Comparison of ENCODE assay signal across 18 cellular contexts in the genomic region with DNA sequence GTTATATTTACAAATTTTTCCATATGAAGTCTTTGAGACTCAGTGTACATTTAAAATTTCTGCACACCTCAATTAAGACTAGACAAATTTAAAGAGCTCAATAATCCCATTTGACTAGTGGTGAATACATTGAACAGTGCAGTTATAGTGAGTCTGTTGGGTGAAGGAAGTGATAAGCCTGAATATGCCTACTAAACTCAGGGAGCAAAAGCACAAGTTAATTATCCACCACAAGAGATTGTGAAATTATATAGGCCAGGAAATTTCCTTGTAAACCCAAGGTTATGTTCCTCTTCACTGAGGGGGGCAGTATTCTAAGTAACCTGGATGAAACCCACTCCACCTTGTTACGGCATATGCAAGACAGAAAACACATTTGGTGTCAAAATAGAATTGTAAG.
DNase-seq lines count a peak whose midpoint lies in the region; ATAC-seq, FAIRE-seq and TF ChIP-seq lines count a peak whose summit lies in the region.
"Had no signal": no experiment of that assay in that cellular context is flagged by ENCODE, and none has a peak within 500 bp of the region (broad histone marks: within the 10 kb centered on the region; RNA-seq: fewer than 3 reads in every experiment).

No MANE protein-coding gene starts in this region.

- H2BK20ac ChIP-seq in H9 (ENCODE audit: low read depth, low read length, poor library complexity, severe bottlenecking), result no peak overlapping the region

- H3T11ph ChIP-seq in H9 (ENCODE audit: low read length), result no peak overlapping the region

- no peak overlapping the region for H2BK5ac ChIP-seq in H9 (ENCODE audit: insufficient read length, low read length)

- H3K4ac ChIP-seq in H9 (ENCODE audit: low read depth, low read length), result no peak overlapping the region

- no peak overlapping the region for H3K18ac ChIP-seq in H9 (ENCODE audit: insufficient read length, low read depth, low read length)

- H4K20me1 ChIP-seq in HepG2 (ENCODE audit: insufficient read depth, low read length) (no peaks in the 10 kb centered on the region), H9 (ENCODE audit: control insufficient read depth, insufficient read depth, insufficient read length) (no peaks in the 10 kb centered on the region)
- H4K20me1 ChIP-seq: BLaER1 had no signal

- no TSS peak for BruUV-seq in HepG2 (replicated peaks; lab: Mats Ljungman, UMichigan)

- no peaks in the 10 kb centered on the region for H3K4me1 Mint-ChIP-seq in H9
- H3K4me1 Mint-ChIP-seq: CD14-positive monocyte had no signal

- CTCF ChIA-PET in HepG2 (lab: Yijun Ruan, JAX; ENCODE audit: low intra/inter-chr PET ratio, low total read pairs), result no interaction called here

- no peak overlapping the region for H3K9ac ChIP-seq in HepG2 (ENCODE audit: insufficient read depth, low read depth, low read length)
- H3K9ac ChIP-seq in H9 (ENCODE audit: extremely low read depth, insufficient read length, low read length), result no peak overlapping the region
- H3K9ac ChIP-seq: BLaER1, GM23248 had no signal

- no peak overlapping the region for H3K4me3 Mint-ChIP-seq in H9
- H3K4me3 Mint-ChIP-seq: CD14-positive monocyte; CD4-positive, alpha-beta memory T cell had no signal

- no peak overlapping the region for H3K27ac Mint-ChIP-seq in H9
- H3K27ac Mint-ChIP-seq: CD4-positive, alpha-beta memory T cell had no signal

- H3K4me2 ChIP-seq in HepG2 (ENCODE audit: low read depth, low read length) (no peak overlapping the region), H9 (ENCODE audit: insufficient read depth, insufficient read length, low read length) (no peak overlapping the region)
- H3K4me2 ChIP-seq: BLaER1 had no signal

- H3K4me3 ChIP-seq in HepG2 (replicated peaks in 1 of 3; ENCODE audit: insufficient read depth in 1 of 3, low read depth in 2 of 3, low read length in 3 of 3) (no peak overlapping the region), right cardiac atrium (ENCODE audit: low read length) (no peak overlapping the region)
- H3K4me3 ChIP-seq: BLaER1, GM23248 had no signal

- no peak overlapping the region for H2BK12ac ChIP-seq in H9 (ENCODE audit: insufficient read length, low read depth, low read length)

- intact Hi-C loops in HepG2 (cut with micrococcal nuclease; ENCODE audit: unreplicated experiment), result no loop called here
- intact Hi-C loops in Right ventricle myocardium inferior (cut with DNase I), result no loop called here
- intact Hi-C loops in right cardiac atrium (cut with DNase I), result no loop called here
- intact Hi-C loops in sciatic nerve (cut with DNase I), result no loop called here

- H3K4me1 ChIP-seq in HepG2 (ENCODE audit: insufficient read depth, low read length) (no peaks in the 10 kb centered on the region), H9 (ENCODE audit: insufficient read depth, low read length) (no peaks in the 10 kb centered on the region), right cardiac atrium (ENCODE audit: control insufficient read depth, insufficient read depth, low read length) (no peaks in the 10 kb centered on the region)

- no peak for FAIRE-seq in HepG2 (lab: Jason Lieb, UNC)
- FAIRE-seq: GM12892, GM18507 had no signal

- no peak for TF ChIP-seq CTCF in HepG2 (CRISPR knock-in tag; IDR thresholded peaks at IDR 0.05)
- TF ChIP-seq CTCF in H9 (conservative IDR thresholded peaks at IDR 0.05), result no peak

- H3K27ac ChIP-seq in HepG2 (ENCODE audit: extremely low read length, insufficient read depth, low read length) (no peak overlapping the region), H9 (ENCODE audit: insufficient read length, low read depth, low read length) (no peak overlapping the region), right cardiac atrium (ENCODE audit: low read length) (no peak overlapping the region)
- H3K27ac ChIP-seq: BLaER1, GM23248 had no signal

- H3K36me3 ChIP-seq in HepG2 (replicated peaks in 1 of 2; ENCODE audit: control insufficient read depth in 1 of 2, insufficient read depth in 2 of 2, low read length in 2 of 2), result no peaks in the 10 kb centered on the region
- H3K36me3 ChIP-seq: BLaER1 had no signal

- TF ChIP-seq EP300 in HepG2 (IDR thresholded peaks at IDR 0.05; ENCODE audit: low read depth in 2 of 2, low read length in 2 of 2), result no peak
- TF ChIP-seq EP300 in HepG2 (CRISPR knock-in tag; IDR thresholded peaks at IDR 0.05; ENCODE audit: borderline replicate concordance), result no peak

- H3K9me3 ChIP-seq in HepG2 (ENCODE audit: low read length), result peaks cover 6% of the 10 kb centered on the region; the same call in 1 of the 2 replicates
- no peaks in the 10 kb centered on the region for H3K9me3 ChIP-seq in H9 (ENCODE audit: control insufficient read depth, low read depth, low read length)
- H3K9me3 ChIP-seq in right cardiac atrium (ENCODE audit: control insufficient read depth, low read length), result no peaks in the 10 kb centered on the region
- H3K9me3 ChIP-seq: BLaER1 had no signal

- H3K79me1 ChIP-seq in H9 (ENCODE audit: insufficient read depth, low read depth, low read length, poor library complexity, severe bottlenecking), result no peaks in the 10 kb centered on the region

- H3K36me3 Mint-ChIP-seq in H9 (ENCODE audit: insufficient read depth in 1 of 3, low read depth in 3 of 3), result no peaks in the 10 kb centered on the region
- H3K36me3 Mint-ChIP-seq: CD14-positive monocyte; CD4-positive, alpha-beta memory T cell had no signal

- no peak overlapping the region for H4K5ac ChIP-seq in H9 (ENCODE audit: insufficient read length, low read depth, low read length)

- no peak overlapping the region for H4K91ac ChIP-seq in H9 (ENCODE audit: insufficient read length, low read depth, low read length)

- H3K9me3 Mint-ChIP-seq in H9, result no peaks in the 10 kb centered on the region
- H3K9me3 Mint-ChIP-seq: CD4-positive, alpha-beta memory T cell had no signal

- ATAC-seq in HepG2 (peak; percentile 66), Right ventricle myocardium inferior (no peak), right cardiac atrium (no peak), sciatic nerve (no peak)

- H4K8ac ChIP-seq in H9 (replicated peaks; ENCODE audit: insufficient read length, low read depth, low read length), result no peak overlapping the region

- H3K56ac ChIP-seq in H9 (ENCODE audit: insufficient read length, low read depth, low read length), result no peak overlapping the region

- H3K14ac ChIP-seq in H9 (ENCODE audit: insufficient read depth, low read length), result no peak overlapping the region

- 75% methylated on average over 1 of the region's 1 CpG for WGBS in HepG2 (ENCODE audit: low lambda C conversion rate)
- no CpG with 5 or more reads among the region's 1 CpG for WGBS in H9 (ENCODE audit: extremely low coverage, insufficient read length, low lambda C conversion rate)
- WGBS in right cardiac atrium, result 99% methylated on average over 1 of the region's 1 CpG

- no peak for TF ChIP-seq RAD21 in HepG2 (CRISPR knock-in tag; IDR thresholded peaks at IDR 0.05)

- in situ Hi-C loops in HepG2 (cut with HindIII; ENCODE audit: extremely low pct_ligation_motif_present, low pct_unique_long_range_greater_than_20kb), result no loop called here

- POLR2A ChIA-PET in HepG2 (lab: Yijun Ruan, JAX), result no interaction called here

- no peaks in the 10 kb centered on the region for H3K27me3 Mint-ChIP-seq in H9 (ENCODE audit: low read depth)
- H3K27me3 Mint-ChIP-seq: CD4-positive, alpha-beta memory T cell had no signal

- DNase-seq in HuH-7.5 (ENCODE audit: low spot score), result peak; percentile 25
- DNase-seq in kidney glomerular epithelial cell (lab: John Stamatoyannopoulos, UW), result peak; percentile 3
- DNase-seq in HepG2 (ENCODE audit: low spot score), result no peak
- DNase-seq in H9, result no peak
- no peak for DNase-seq in Right ventricle myocardium inferior (ENCODE audit: missing footprints)
- no peak for DNase-seq in right cardiac atrium
- no peak for DNase-seq in sciatic nerve (ENCODE audit: low spot score)
- DNase-seq: 8988T; CD4-positive, alpha-beta memory T cell; DMS153; DMS79; GDM1; GM23248; HCEC 1CT had no signal

- no peak overlapping the region for H2AK5ac ChIP-seq in H9 (ENCODE audit: insufficient read length, low read length)

- H3K27me3 ChIP-seq in HepG2 (ENCODE audit: control insufficient read depth in 1 of 2, insufficient read depth in 2 of 2, low read length in 2 of 2), result no peaks in the 10 kb centered on the region
- no peaks in the 10 kb centered on the region for H3K27me3 ChIP-seq in H9 (ENCODE audit: insufficient read depth, low read length)
- H3K27me3 ChIP-seq in right cardiac atrium (ENCODE audit: control insufficient read depth, insufficient read depth), result no peaks in the 10 kb centered on the region
- H3K27me3 ChIP-seq: BLaER1 had no signal

- TF ChIP-seq POLR2A in HepG2 (IDR thresholded peaks at IDR 0.05; ENCODE audit: insufficient read depth in 1 of 2, low read depth in 2 of 2, low read length in 2 of 2), result no peak

- no peak overlapping the region for H2AFZ ChIP-seq in HepG2 (ENCODE audit: low read length)
- H2AFZ ChIP-seq in H9 (ENCODE audit: low read length), result no peak overlapping the region
- H2AFZ ChIP-seq: GM23248 had no signal

- no peak overlapping the region for H3K23ac ChIP-seq in H9 (ENCODE audit: insufficient read length, low read depth, low read length)

- H2BK15ac ChIP-seq in H9 (ENCODE audit: low read depth, low read length), result no peak overlapping the region

- H3K23me2 ChIP-seq in H9 (ENCODE audit: insufficient read length, low read depth, low read length, poor library complexity, severe bottlenecking), result no peaks in the 10 kb centered on the region

- no peaks in the 10 kb centered on the region for H3K79me2 ChIP-seq in HepG2 (ENCODE audit: insufficient read depth, low read length)
- no peaks in the 10 kb centered on the region for H3K79me2 ChIP-seq in H9 (ENCODE audit: insufficient read depth, low read length)

- H2BK120ac ChIP-seq in H9 (ENCODE audit: low read depth, low read length, poor library complexity, severe bottlenecking), result no peak overlapping the region

Comparison
In these comparisons a context has a peak if more than half of its experiments do, and no peak if none do; other contexts are left out.
1. DNase-seq: peak in HuH-7.5 (single experiment) and kidney glomerular epithelial cell (single experiment); none in HepG2 (single experiment), H9 (single experiment), Right ventricle myocardium inferior (single experiment), right cardiac atrium (0 of 3) and sciatic nerve (single experiment).